ENCODE assay signal across 7 cellular contexts in the genomic region with DNA sequence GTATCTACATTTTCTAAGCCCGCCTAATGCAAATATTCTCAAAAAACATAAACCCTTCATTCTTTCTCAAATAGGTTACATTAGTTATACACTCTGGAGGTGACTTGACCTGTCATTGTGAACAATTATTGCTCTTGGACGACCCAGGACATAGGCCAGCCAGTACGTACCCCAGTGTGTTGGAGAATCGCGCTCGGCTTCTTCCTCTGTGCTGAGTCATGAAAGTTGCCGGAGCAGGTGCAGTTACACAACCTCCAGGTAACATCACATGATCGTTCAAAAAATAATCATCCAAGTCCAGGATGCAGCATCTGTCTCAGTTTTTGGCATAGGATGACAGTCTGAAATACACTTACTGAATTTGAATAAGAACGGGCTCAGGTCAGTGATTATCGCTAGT.
DNase-seq lines count a peak whose midpoint lies in the region; ATAC-seq and TF ChIP-seq lines count a peak whose summit lies in the region.
"Not testable (repeated sequence)": the region's sequence is repeated elsewhere in the genome, so short reads cannot be mapped to it uniquely, and the experiment has no call there.

No MANE protein-coding gene starts in this region.

- not testable (repeated sequence) for H3K9ac ChIP-seq in IMR-90 (ENCODE audit: low read depth, low read length)
- peak overlapping the region; percentile 38 for H3K9ac ChIP-seq in adipocyte (ENCODE audit: low read length)

- dilution Hi-C loops in IMR-90 (cut with HindIII; ENCODE audit: low sequenced_read_pairs, unreplicated experiment), result not testable (repeated sequence)

- not testable (repeated sequence) for H3K27ac ChIP-seq in IMR-90 (ENCODE audit: insufficient read depth, low read length); coronary artery; esophagus muscularis mucosa (replicated peaks in 1 of 4)

- not testable (repeated sequence) for TF ChIP-seq RAD21 in IMR-90 (IDR thresholded peaks at IDR 0.05; ENCODE audit: low read length)

- 0 out of 4 replicates have a peak overlapping the region, but pooled peaks of 1 of the 2 experiments have one; percentile 35 for H4K8ac ChIP-seq in IMR-90 (ENCODE audit: low read depth in 2 of 2, low read length in 2 of 2)

- H3K4me1 ChIP-seq in IMR-90 (ENCODE audit: control insufficient read depth, insufficient read depth, low read length); esophagus muscularis mucosa: not testable (repeated sequence)
- H3K4me1 ChIP-seq in adipocyte (ENCODE audit: control insufficient read depth, insufficient read depth, low read length), result peaks cover 14% of the 10 kb centered on the region

- H3K14ac ChIP-seq in IMR-90 (replicated peaks; ENCODE audit: low read depth, low read length), result peak overlapping the region; percentile 15; the same call in 1 of the 2 replicates

- not testable (repeated sequence) for H4K5ac ChIP-seq in IMR-90 (ENCODE audit: low read depth, low read length)

- H2BK120ac ChIP-seq in IMR-90 (ENCODE audit: low read depth, low read length), result peak overlapping the region; percentile 52

- H3K23ac ChIP-seq in IMR-90 (ENCODE audit: low read depth, low read length), result not testable (repeated sequence)

- 66% methylated on average over 3 of the region's 10 CpGs; no CpG with 5 or more reads in 1 of the 2 experiments for WGBS in IMR-90 (ENCODE audit: extremely low coverage in 2 of 2, insufficient read length in 1 of 2), 2 experiments
- WGBS in esophagus muscularis mucosa, result 80% methylated on average over 10 of the region's 10 CpGs

- not testable (repeated sequence) for H3K18ac ChIP-seq in IMR-90 (ENCODE audit: low read depth, low read length)

- in situ Hi-C loops in Caki2 (cut with HindIII; ENCODE audit: low pct_unique_long_range_greater_than_20kb, low sequenced_read_pairs); IMR-90 (cut with MboI; ENCODE audit: low sequenced_read_pairs): not testable (repeated sequence)

- ATAC-seq in IMR-90 (ENCODE audit: low read depth), result not testable (repeated sequence)

- POLR2A ChIA-PET in IMR-90 (lab: Charles Lee; ENCODE audit: unreplicated experiment), result not testable (repeated sequence)

- H3K9me1 ChIP-seq in IMR-90 (ENCODE audit: insufficient read depth, low read length), result 0 out of 2 replicates have a peak, but pooled peaks cover 11% of the 10 kb centered on the region

- peak overlapping the region; percentile 50; the same call in 1 of the 2 replicates for H2AK5ac ChIP-seq in IMR-90 (ENCODE audit: low read depth, low read length)

- H3K79me1 ChIP-seq in IMR-90 (ENCODE audit: low read depth in 1 of 2, low read length in 2 of 2), result not testable (repeated sequence)

- not testable (repeated sequence) for TF ChIP-seq EP300 in esophagus muscularis mucosa (IDR thresholded peaks at IDR 0.05)

- CTCF ChIA-PET in IMR-90 (lab: Yijun Ruan, JAX), result not testable (repeated sequence)

- H3K4me3 ChIP-seq in IMR-90 (ENCODE audit: insufficient read depth, low read depth, low read length); adipocyte (ENCODE audit: low read length); coronary artery; esophagus muscularis mucosa: not testable (repeated sequence)

- H3K27me3 ChIP-seq in IMR-90 (ENCODE audit: control insufficient read depth, insufficient read depth, low read length); adipocyte (replicated peaks; ENCODE audit: control insufficient read depth, insufficient read depth, low read length); esophagus muscularis mucosa: not testable (repeated sequence)

- H4K91ac ChIP-seq in IMR-90 (ENCODE audit: insufficient read depth, low read depth, low read length), result 0 out of 2 replicates have a peak overlapping the region, but pooled peaks have one; percentile 68

- not testable (repeated sequence) for H2AK9ac ChIP-seq in IMR-90 (replicated peaks; ENCODE audit: low read depth, low read length, poor library complexity)

- H2BK20ac ChIP-seq in IMR-90 (ENCODE audit: low read depth, low read length), result not testable (repeated sequence)

- not testable (repeated sequence) for H3K4ac ChIP-seq in IMR-90 (ENCODE audit: low read depth, low read length)

- H3K36me3 ChIP-seq in IMR-90 (ENCODE audit: control insufficient read depth, insufficient read depth, low read length), result not testable (repeated sequence)
- H3K36me3 ChIP-seq in adipocyte (ENCODE audit: control insufficient read depth, insufficient read depth, low read length, severe bottlenecking), result peaks cover 12% of the 10 kb centered on the region
- H3K36me3 ChIP-seq in esophagus muscularis mucosa, result peaks cover 4 to 45% (median 28%) of the 10 kb centered on the region in 4 donors

- not testable (repeated sequence) for H2AFZ ChIP-seq in IMR-90 (replicated peaks; ENCODE audit: low read length, poor library complexity)

- not testable (repeated sequence) for H4K20me1 ChIP-seq in IMR-90 (ENCODE audit: insufficient read depth, low read length)

- not testable (repeated sequence) for TF ChIP-seq CTCF in IMR-90 (conservative IDR thresholded peaks at IDR 0.05; ENCODE audit: low read depth, low read length); coronary artery (IDR thresholded peaks at IDR 0.05); esophagus muscularis mucosa (IDR thresholded peaks at IDR 0.05)

- peak overlapping the region; percentile 30 for H2BK5ac ChIP-seq in IMR-90 (ENCODE audit: low read depth, low read length, poor library complexity, severe bottlenecking)

- H3K4me2 ChIP-seq in IMR-90 (ENCODE audit: low read depth, low read length), result not testable (repeated sequence)

- DNase-seq in Caki2 (ENCODE audit: low read depth) (peak; percentile 33), coronary artery (ENCODE audit: low spot score) (peak; percentile 2), esophagus muscularis mucosa (ENCODE audit: extremely low spot score) (peak; percentile 3), islet precursor cell (peak; percentile 3), posterior vena cava (ENCODE audit: low spot score) (peak; percentile 17)
- not testable (repeated sequence) for DNase-seq in IMR-90; adipocyte (ENCODE audit: low read depth)

- not testable (repeated sequence) for H3K56ac ChIP-seq in IMR-90 (ENCODE audit: extremely low read depth, insufficient read depth, low read length)

- not testable (repeated sequence) for TF ChIP-seq POLR2A in IMR-90 (IDR thresholded peaks at IDR 0.05; ENCODE audit: low read depth, low read length); esophagus muscularis mucosa (IDR thresholded peaks at IDR 0.05; ENCODE audit: low read depth)

- H2BK15ac ChIP-seq in IMR-90 (ENCODE audit: low read depth, low read length), result peak overlapping the region; percentile 70; the same call in 1 of the 3 replicates

- intact Hi-C loops in IMR-90 (cut with micrococcal nuclease); esophagus muscularis mucosa (cut with DNase I); posterior vena cava (cut with DNase I): not testable (repeated sequence)

- not testable (repeated sequence) for BruUV-seq in IMR-90 (replicated peaks; lab: Mats Ljungman, UMichigan)

- not testable (repeated sequence) for H3K9me3 ChIP-seq in IMR-90 (ENCODE audit: control insufficient read depth, insufficient read depth, low read length); adipocyte (ENCODE audit: control insufficient read depth, low read length); esophagus muscularis mucosa
